Comparison of ENCODE assay signal across 18 cellular contexts in genomic region chr2:22952671-22953070, GRCh38.
"Had no signal": no experiment of that assay in that cellular context is flagged by ENCODE, and none has a peak within 500 bp of the region (broad histone marks: within the 10 kb centered on the region; RNA-seq: fewer than 3 reads in every experiment).

No MANE protein-coding gene starts in this region.

- DNase-seq: Kasumi-1, MM.1S, NCI-H1092 treated with DMSO at 0.1 percent for 48 hours, NCI-H1436, NCI-H187, NCI-H2029, NCI-H2081 treated with DMSO at 0.1 percent for 48 hours, NCI-H2171, NCI-H226, NCI-H446, NCI-H510A, NCI-H524 treated with DMSO at 0.1 percent for 48 hours, NCI-H69, NCI-H774, Right ventricle myocardium superior, RPMI8226, SIG-M5 had no signal

- ATAC-seq: K562 had no signal
